ENCODE assay signal across 29 cellular contexts in the genomic region with DNA sequence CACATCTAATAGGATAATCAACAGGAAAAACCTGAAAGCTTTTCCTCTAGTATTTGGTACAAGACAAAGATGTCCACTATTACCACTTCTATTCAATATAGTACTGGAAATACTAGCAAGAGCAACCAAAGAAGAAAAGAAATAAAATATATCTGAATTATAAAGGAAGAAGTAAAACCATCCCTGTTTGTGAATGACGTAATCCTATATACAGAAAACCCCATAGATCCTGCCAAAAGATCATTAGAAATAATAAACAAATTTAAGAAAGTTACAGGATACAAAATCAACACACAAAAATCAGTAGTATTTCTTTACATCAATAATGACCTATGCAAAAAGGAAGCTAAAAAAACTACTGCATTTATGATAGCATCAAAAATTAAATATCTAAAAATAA.
"Had no signal": no experiment of that assay in that cellular context is flagged by ENCODE, and none has a peak within 500 bp of the region (broad histone marks: within the 10 kb centered on the region; RNA-seq: fewer than 3 reads in every experiment).

No MANE protein-coding gene starts in this region.

- H3K27me3 ChIP-seq: ascending aorta had no signal

- H3K4me3 ChIP-seq: ascending aorta, cardiac muscle cell had no signal

- ATAC-seq: activated CD8-positive, alpha-beta memory T cell treated with anti-CD3 and anti-CD28 coated beads, Interleukin-2, amount 10 ng/mL, durations not matched to agents 7 days and 5 days; activated CD8-positive, alpha-beta T cell treated with anti-CD3 and anti-CD28 coated beads, Interleukin-2, amount 10 ng/mL, durations not matched to agents 7 days and 5 days; activated naive CD8-positive, alpha-beta T cell treated with anti-CD3 and anti-CD28 coated beads, Interleukin-2, amount 50 U/mL, for 24 hours had no signal

- H3K9me3 ChIP-seq: ascending aorta had no signal

- DNase-seq: activated B cell treated with CpG ODN at 0.5 μM for 24 hours; activated CD4-positive, alpha-beta memory T cell treated with anti-CD3 and anti-CD28 coated beads, Interleukin-2, amount 10 ng/mL, durations not matched to agents 7 days and 5 days; activated CD4-positive, alpha-beta T cell treated with anti-CD3 and anti-CD28 coated beads for 48 hours; activated CD4-positive, alpha-beta T cell treated with anti-CD3 and anti-CD28 coated beads, Interleukin-2, amount 10 ng/mL, durations not matched to agents 7 days and 5 days; activated CD4-positive, alpha-beta T cell treated with anti-CD3 and anti-CD28 coated beads, Interleukin-2, amount 50 U/mL, for 48 hours; activated CD4-positive, CD25-positive, alpha-beta regulatory T cell treated with anti-CD3 and anti-CD28 coated beads, Interleukin-2, amount 50 U/mL, for 72 hours; activated CD8-positive, alpha-beta memory T cell treated with anti-CD3 and anti-CD28 coated beads for 24 hours; activated CD8-positive, alpha-beta memory T cell treated with anti-CD3 and anti-CD28 coated beads, Interleukin-2, amount 10 ng/mL, durations not matched to agents 7 days and 5 days; activated CD8-positive, alpha-beta memory T cell treated with anti-CD3 and anti-CD28 coated beads, Interleukin-2, amount 50 U/mL, for 48 hours; activated CD8-positive, alpha-beta T cell treated with anti-CD3 and anti-CD28 coated beads, Interleukin-2, amount 10 ng/mL, durations not matched to agents 7 days and 5 days; activated effector memory CD4-positive, alpha-beta T cell treated with Interleukin-2 at 50 U/mL for 16 hours; activated gamma-delta T cell; activated naive CD4-positive, alpha-beta T cell treated with anti-CD3 and anti-CD28 coated beads, Interleukin-2, amount 10 ng/mL, durations not matched to agents 7 days and 5 days; activated naive CD4-positive, alpha-beta T cell treated with Interleukin-2 at 50 U/mL for 16 hours; activated naive CD8-positive, alpha-beta T cell treated with anti-CD3 and anti-CD28 coated beads, Interleukin-2, amount 10 ng/mL, durations not matched to agents 7 days and 5 days; activated naive CD8-positive, alpha-beta T cell treated with anti-CD3 and anti-CD28 coated beads, Interleukin-2, amount 50 U/mL, for 24 hours; activated T-cell treated with anti-CD3 and anti-CD28 coated beads, Interleukin-2, amount 50 U/mL, for 24 hours; activated T-cell treated with anti-CD3 and anti-CD28 coated beads, Interleukin-2, amount 50 U/mL, for 48 hours; amygdala; anterior cingulate cortex; caudate nucleus; T-helper 1 cell; T-helper 2 cell; T-helper 9 cell had no signal

- H3K27ac ChIP-seq: ascending aorta, cardiac muscle cell, VCaP had no signal

- H3K36me3 ChIP-seq: ascending aorta, cardiac muscle cell had no signal

- H3K4me1 ChIP-seq: ascending aorta had no signal

- FAIRE-seq: bronchial epithelial cell, TTC549 had no signal
